Comparison of ENCODE assay signal across 11 cellular contexts in the genomic region with DNA sequence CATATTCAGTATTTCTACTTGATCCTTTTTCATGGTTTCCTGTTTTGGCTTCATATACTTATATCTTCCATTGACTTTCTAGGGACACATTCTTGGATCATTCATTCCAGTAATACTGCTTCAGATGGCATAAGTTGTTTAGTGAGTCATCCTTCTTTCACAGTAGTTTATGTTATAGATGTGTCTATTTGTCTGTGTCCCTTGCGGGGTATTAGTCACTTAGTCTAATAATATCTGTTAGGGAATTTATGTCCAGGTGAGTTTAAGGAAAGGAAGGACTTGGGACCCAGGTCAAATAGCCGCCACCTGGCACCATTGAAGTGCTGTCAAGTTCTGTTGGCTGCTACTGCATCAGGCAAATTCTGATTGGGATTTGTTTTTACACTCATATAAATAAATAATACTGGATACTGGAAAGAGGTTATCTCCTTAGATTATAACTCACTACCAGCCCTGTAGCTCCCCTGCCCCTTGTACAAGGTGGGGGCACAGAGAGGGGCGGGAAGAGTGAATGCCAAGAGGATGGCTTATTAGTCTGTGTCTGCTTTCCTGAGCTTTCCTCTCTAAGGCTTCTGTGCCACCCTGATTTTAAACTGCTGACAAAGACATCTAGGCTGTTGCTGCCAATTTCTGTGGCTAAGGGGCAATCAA.
DNase-seq lines count a peak whose midpoint lies in the region; ATAC-seq and TF ChIP-seq lines count a peak whose summit lies in the region.
"Had no signal": no experiment of that assay in that cellular context is flagged by ENCODE, and none has a peak within 500 bp of the region (broad histone marks: within the 10 kb centered on the region; RNA-seq: fewer than 3 reads in every experiment).

No MANE protein-coding gene starts in this region.

- CTCF ChIA-PET in CD4-positive, alpha-beta T cell (lab: Charles Lee): interaction anchor here (1.4 to 1.7 kb wide), 2 partner anchors 8 to 54 kb away, joined by 5 to 6 read pairs; no protein-coding TSS in a partner anchor

- peaks cover 1 to 5% of the 10 kb centered on the region in 2 donors for H3K4me1 ChIP-seq in lung (ENCODE audit: control insufficient read depth in 2 of 2, insufficient read depth in 2 of 2, low read length in 2 of 2)
- H3K4me1 ChIP-seq in gastrocnemius medialis: peaks cover under 1 to 14% of the 10 kb centered on the region in 2 donors

- TF ChIP-seq CTCF in CD4-positive, alpha-beta T cell (IDR thresholded peaks at IDR 0.05): no peak
- TF ChIP-seq CTCF in astrocyte of the spinal cord (IDR thresholded peaks at IDR 0.05; ENCODE audit: low read depth, low read length): no peak
- TF ChIP-seq CTCF in lung (IDR thresholded peaks at IDR 0.05; ENCODE audit: control extremely low read depth, extremely low read depth): no peak
- TF ChIP-seq CTCF in gastrocnemius medialis (IDR thresholded peaks at IDR 0.05 in 4 of 5, conservative IDR thresholded peaks at IDR 0.05 in 1 of 5): no peak

- no peaks in the 10 kb centered on the region for H3K9me3 Mint-ChIP-seq in CD4-positive, alpha-beta T cell

- no peak overlapping the region for H3K27ac ChIP-seq in CD4-positive, alpha-beta T cell (ENCODE audit: low read depth, low read length)
- H3K27ac ChIP-seq in lung (ENCODE audit: low read depth in 1 of 2, low read length in 1 of 2) (no peak overlapping the region), gastrocnemius medialis (no peak overlapping the region)

- peak; percentile 24 for ATAC-seq in CD4-positive, alpha-beta T cell (ENCODE audit: poor library complexity)
- peak; percentile 56 for ATAC-seq in HG02870 (IDR thresholded peaks at IDR 0.05; ENCODE audit: unreplicated experiment)
- ATAC-seq in lung (ENCODE audit: insufficient read depth, low FRiP score): peak; percentile 2
- no peak for ATAC-seq in GM21367 (IDR thresholded peaks at IDR 0.05; ENCODE audit: unreplicated experiment)
- ATAC-seq in gastrocnemius medialis: no peak
- ATAC-seq in GM19455 (IDR thresholded peaks at IDR 0.05; ENCODE audit: unreplicated experiment): no peak

- H3K27me3 ChIP-seq in CD4-positive, alpha-beta T cell (ENCODE audit: control insufficient read depth, insufficient read depth, low read length): no peaks in the 10 kb centered on the region
- H3K27me3 ChIP-seq in lung (ENCODE audit: control insufficient read depth, insufficient read depth): no peaks in the 10 kb centered on the region
- H3K27me3 ChIP-seq in gastrocnemius medialis: no peaks in the 10 kb centered on the region

- in situ Hi-C loops in astrocyte of the spinal cord (cut with HindIII; ENCODE audit: low sequenced_read_pairs) (no loop called here), gastrocnemius medialis (cut with MboI; ENCODE audit: low sequenced_read_pairs in 4 of 4) (no loop called here)

- POLR2A ChIA-PET in CD4-positive, alpha-beta T cell (lab: Charles Lee): interaction anchor here (0.6 to 1.6 kb wide), 6 partner anchors 22 to 65 kb away, joined by 3 to 5 read pairs (median 3); no protein-coding TSS in a partner anchor

- H3K36me3 Mint-ChIP-seq in CD4-positive, alpha-beta T cell (ENCODE audit: low read depth): peaks cover 77% of the 10 kb centered on the region

- intact Hi-C loops in CD4-positive, alpha-beta T cell (cut with DNase I, micrococcal nuclease): loop anchor here in 1 of 2 experiments (2.0 to 5.0 kb wide), 2 partner anchors 14 to 39 kb away; no protein-coding TSS in a partner anchor
- intact Hi-C loops in gastrocnemius medialis (cut with DNase I; ENCODE audit: low total_unique reads): no loop called here

- TF ChIP-seq POLR2A in gastrocnemius medialis (IDR thresholded peaks at IDR 0.05): no peak

- peak overlapping the region; percentile 26 for H3K27ac Mint-ChIP-seq in CD4-positive, alpha-beta T cell

- WGBS in lung, 2 donors: 87 to 94% methylated on average over 3 of the region's 3 CpGs

- no peaks in the 10 kb centered on the region for H3K9me3 ChIP-seq in CD4-positive, alpha-beta T cell (ENCODE audit: control insufficient read depth, low read length)
- H3K9me3 ChIP-seq in lung (ENCODE audit: control insufficient read depth in 2 of 2, insufficient read depth in 1 of 2, low read length in 1 of 2) (no peaks in the 10 kb centered on the region), gastrocnemius medialis (no peaks in the 10 kb centered on the region)

- H3K36me3 ChIP-seq in lung (ENCODE audit: control insufficient read depth in 2 of 2, insufficient read depth in 2 of 2, low read length in 2 of 2): no peaks in the 10 kb centered on the region
- H3K36me3 ChIP-seq in gastrocnemius medialis: no peaks in the 10 kb centered on the region

- H3K27me3 Mint-ChIP-seq in CD4-positive, alpha-beta T cell: no peaks in the 10 kb centered on the region

- peak overlapping the region; percentile 26 for H3K4me3 Mint-ChIP-seq in CD4-positive, alpha-beta T cell

- H3K4me3 ChIP-seq in astrocyte of the spinal cord (ENCODE audit: low read depth, low read length) (no peak overlapping the region), lung (no peak overlapping the region), gastrocnemius medialis (no peak overlapping the region)

- DNase-seq in CD4-positive, alpha-beta T cell: no peak
- DNase-seq in astrocyte of the spinal cord (ENCODE audit: low read depth, low spot score) (peak; percentile 56), lung (ENCODE audit: low spot score) (no peak), gastrocnemius medialis (no peak), AG08395 (ENCODE audit: low spot score) (no peak)
- DNase-seq: activated CD4-positive, alpha-beta T cell treated with anti-CD3 and anti-CD28 coated beads for 4 hours; midbrain; stimulated activated CD4-positive, alpha-beta T cell treated with anti-CD3 and anti-CD28 coated beads, Interleukin-4, amount 100 ng/mL, for 24 hours had no signal

- peaks cover 84% of the 10 kb centered on the region for H3K4me1 Mint-ChIP-seq in CD4-positive, alpha-beta T cell (ENCODE audit: low read depth)

Comparison
In these comparisons a context has a peak if more than half of its experiments do, and no peak if none do; other contexts are left out.
1. ATAC-seq: peak in CD4-positive, alpha-beta T cell (single experiment), HG02870 (single experiment) and lung (single experiment); none in GM21367 (single experiment), gastrocnemius medialis (0 of 2) and GM19455 (single experiment).